1 cellular context compared by ENCODE assay signal in the genomic region with DNA sequence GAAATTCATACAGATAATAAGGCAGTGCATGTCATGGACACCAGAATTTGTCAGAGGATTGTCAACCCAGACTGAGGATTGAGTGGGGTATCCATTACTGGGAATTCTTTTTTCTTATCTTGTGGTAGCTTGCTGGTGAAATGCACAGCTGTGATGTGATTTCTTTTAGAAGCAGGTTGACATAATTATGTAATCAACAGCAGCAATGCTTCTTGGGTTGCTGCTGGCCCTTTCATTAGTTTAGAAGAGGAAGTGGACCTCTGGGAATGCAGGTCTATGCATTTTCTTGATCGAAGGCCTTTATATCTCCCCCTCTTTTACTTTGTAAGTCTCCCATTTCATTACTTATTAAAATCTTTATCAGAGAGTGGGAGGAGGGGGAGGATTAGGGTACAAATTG.
TF ChIP-seq lines count a peak whose summit lies in the region.

No MANE protein-coding gene starts in this region.

TF ChIP-seq in K562, 482 proteins besides CTCF, POLR2A, EP300 and RAD21 (continued from another document):
- TF ChIP-seq, protein P1, sequence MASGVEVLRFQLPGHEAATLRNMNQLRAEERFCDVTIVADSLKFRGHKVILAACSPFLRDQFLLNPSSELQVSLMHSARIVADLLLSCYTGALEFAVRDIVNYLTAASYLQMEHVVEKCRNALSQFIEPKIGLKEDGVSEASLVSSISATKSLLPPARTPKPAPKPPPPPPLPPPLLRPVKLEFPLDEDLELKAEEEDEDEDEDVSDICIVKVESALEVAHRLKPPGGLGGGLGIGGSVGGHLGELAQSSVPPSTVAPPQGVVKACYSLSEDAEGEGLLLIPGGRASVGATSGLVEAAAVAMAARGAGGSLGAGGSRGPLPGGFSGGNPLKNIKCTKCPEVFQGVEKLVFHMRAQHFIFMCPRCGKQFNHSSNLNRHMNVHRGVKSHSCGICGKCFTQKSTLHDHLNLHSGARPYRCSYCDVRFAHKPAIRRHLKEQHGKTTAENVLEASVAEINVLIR (CRISPR knock-in tag; IDR thresholded peaks at IDR 0.05) = no peak
- no peak for TF ChIP-seq RFX1 (IDR thresholded peaks at IDR 0.05)
- no peak for TF ChIP-seq ZNF41 (CRISPR knock-in tag; conservative IDR thresholded peaks at IDR 0.05)
- TF ChIP-seq TBL1XR1 (IDR thresholded peaks at IDR 0.05; ENCODE audit: low read length in 2 of 2) = peak in 1 of 2 experiments; percentile 17; a peak in 1 of 4 replicates
- peak; percentile 47 for TF ChIP-seq NCOR1 (IDR thresholded peaks at IDR 0.05)
- no peak for TF ChIP-seq TCF7L2 (IDR thresholded peaks at IDR 0.05; ENCODE audit: low read depth, low read length)
- no peak for TF ChIP-seq MTF1 (CRISPR knock-in tag; IDR thresholded peaks at IDR 0.05; ENCODE audit: borderline replicate concordance)
- TF ChIP-seq KDM1A (IDR thresholded peaks at IDR 0.05) = peak; percentile 50 to 63
- peak; percentile 74 for TF ChIP-seq TEAD4 (IDR thresholded peaks at IDR 0.05; ENCODE audit: low read length)
- TF ChIP-seq TEAD4 (CRISPR knock-in tag; IDR thresholded peaks at IDR 0.05; ENCODE audit: borderline replicate concordance) = no peak
- no peak for TF ChIP-seq ZNF449 (CRISPR knock-in tag; IDR thresholded peaks at IDR 0.05)
- no peak for TF ChIP-seq SLC30A9 (CRISPR knock-in tag; IDR thresholded peaks at IDR 0.05)
- TF ChIP-seq, protein P2, sequence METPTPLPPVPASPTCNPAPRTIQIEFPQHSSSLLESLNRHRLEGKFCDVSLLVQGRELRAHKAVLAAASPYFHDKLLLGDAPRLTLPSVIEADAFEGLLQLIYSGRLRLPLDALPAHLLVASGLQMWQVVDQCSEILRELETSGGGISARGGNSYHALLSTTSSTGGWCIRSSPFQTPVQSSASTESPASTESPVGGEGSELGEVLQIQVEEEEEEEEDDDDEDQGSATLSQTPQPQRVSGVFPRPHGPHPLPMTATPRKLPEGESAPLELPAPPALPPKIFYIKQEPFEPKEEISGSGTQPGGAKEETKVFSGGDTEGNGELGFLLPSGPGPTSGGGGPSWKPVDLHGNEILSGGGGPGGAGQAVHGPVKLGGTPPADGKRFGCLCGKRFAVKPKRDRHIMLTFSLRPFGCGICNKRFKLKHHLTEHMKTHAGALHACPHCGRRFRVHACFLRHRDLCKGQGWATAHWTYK (CRISPR knock-in tag; IDR thresholded peaks at IDR 0.05) = no peak
- TF ChIP-seq ZNF197 (CRISPR knock-in tag; IDR thresholded peaks at IDR 0.05; ENCODE audit: low read depth) = no peak
- peak; percentile 69 for TF ChIP-seq CBFA2T3 (IDR thresholded peaks at IDR 0.05)
- no peak for TF ChIP-seq ILF3 (IDR thresholded peaks at IDR 0.05; ENCODE audit: borderline replicate concordance)
- TF ChIP-seq HMGN3 (IDR thresholded peaks at IDR 0.05; ENCODE audit: borderline replicate concordance, extremely low read depth, insufficient read length, low read depth, low read length) = no peak
- peak; percentile 10 for TF ChIP-seq DACH1 (IDR thresholded peaks at IDR 0.05; ENCODE audit: partially characterized antibody)
